Comparison of ENCODE assay signal across 8 cellular contexts in the genomic region with DNA sequence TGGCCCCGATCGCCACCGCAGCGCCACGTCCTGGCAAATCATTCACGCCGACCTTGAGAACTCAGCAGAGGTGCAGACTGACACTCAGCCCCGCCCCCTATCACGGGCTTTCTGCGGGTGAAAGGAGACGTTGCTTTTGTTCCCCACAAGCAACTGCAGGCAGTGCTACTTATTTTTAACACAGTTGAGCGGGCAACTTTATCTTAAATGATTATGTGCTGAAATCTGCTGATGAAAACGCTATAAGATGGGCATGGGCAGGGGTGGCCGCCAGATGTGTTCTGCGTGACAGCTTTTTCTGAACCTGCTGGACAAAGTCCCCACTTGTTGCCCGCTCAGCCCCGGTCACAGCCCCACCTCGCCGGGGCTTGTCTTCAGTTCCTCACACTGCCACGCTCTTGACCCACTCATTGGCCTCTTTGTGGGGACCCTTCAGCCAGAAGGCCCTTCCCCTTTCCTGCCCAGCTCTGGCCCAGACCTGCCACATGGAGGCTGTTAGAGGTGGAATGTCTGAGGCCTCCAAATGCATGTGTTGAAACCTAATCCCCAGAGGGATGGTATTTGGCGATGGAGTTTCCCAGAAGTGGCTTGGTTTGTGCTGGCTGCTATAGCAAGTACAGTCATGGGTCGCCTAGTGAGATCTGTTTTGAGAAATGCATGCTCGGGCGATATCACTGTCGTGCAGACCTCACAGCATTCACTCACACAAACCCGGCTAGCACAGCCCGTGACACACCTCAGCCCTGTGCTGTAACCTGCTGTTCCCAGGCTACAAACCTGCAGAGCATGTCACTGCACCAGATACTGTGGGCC. TPM values are rescaled to one million over a fixed set of nuclear protein-coding genes. Genes with fewer than 3 reads are reported as not detected.
DNase-seq lines count a peak whose midpoint lies in the region; ATAC-seq and TF ChIP-seq lines count a peak whose summit lies in the region.

No MANE protein-coding gene starts in this region.

- peaks cover 3% of the 10 kb centered on the region for H3K27me3 ChIP-seq in lower lobe of right lung (ENCODE audit: low read depth)

- no peak overlapping the region for H3K4me3 ChIP-seq in lower lobe of right lung

- peak overlapping the region; percentile 64 to 97 (median 73) for H3K27ac Mint-ChIP-seq in brain
- peak overlapping the region; percentile 17 for H3K27ac Mint-ChIP-seq in type B pancreatic cell

- DNase-seq in Right ventricle myocardium inferior (ENCODE audit: missing footprints) (no peak), cardiac septum (ENCODE audit: low spot score) (no peak), lower lobe of right lung (peak; percentile 72), type B pancreatic cell (ENCODE audit: extremely low spot score, unreplicated experiment) (no peak), HCEC 1CT (no peak), A172 (ENCODE audit: low spot score) (no peak)

- H3K36me3 ChIP-seq in lower lobe of right lung, result no peaks in the 10 kb centered on the region

- H3K9me3 ChIP-seq in lower lobe of right lung, result no peaks in the 10 kb centered on the region

- intact Hi-C loops in Right ventricle myocardium inferior (cut with DNase I), result no loop called here
- intact Hi-C loops in cardiac septum (cut with DNase I), result loop anchor here (10.0 kb wide), 1 partner anchor 72 kb away; a partner anchor contains a TSS
- intact Hi-C loops in lower lobe of right lung (cut with DNase I), result no loop called here

- H3K36me3 Mint-ChIP-seq in brain (peaks cover 4% of the 10 kb centered on the region), type B pancreatic cell (no peaks in the 10 kb centered on the region)

- peaks cover 24% of the 10 kb centered on the region for H3K4me1 Mint-ChIP-seq in brain
- peaks cover 11% of the 10 kb centered on the region for H3K4me1 Mint-ChIP-seq in type B pancreatic cell (ENCODE audit: unreplicated experiment)

- H3K9me3 Mint-ChIP-seq in brain (no peaks in the 10 kb centered on the region), type B pancreatic cell (no peaks in the 10 kb centered on the region)

- peak overlapping the region; percentile 25 to 71 (median 45) for H3K4me3 Mint-ChIP-seq in brain
- H3K4me3 Mint-ChIP-seq in type B pancreatic cell, result peak overlapping the region; percentile 52

- H3K4me1 ChIP-seq in lower lobe of right lung, result peaks cover 16% of the 10 kb centered on the region

- TF ChIP-seq CTCF in brain (conservative IDR thresholded peaks at IDR 0.05) (no peak), lower lobe of right lung (IDR thresholded peaks at IDR 0.05) (no peak), type B pancreatic cell (conservative IDR thresholded peaks at IDR 0.05) (no peak)

- H3K27me3 Mint-ChIP-seq in brain (no peaks in the 10 kb centered on the region), type B pancreatic cell (no peaks in the 10 kb centered on the region)

- peak; percentile 77 for ATAC-seq in Right ventricle myocardium inferior
- ATAC-seq in lower lobe of right lung, result peak; percentile 12 to 64
- ATAC-seq in GM18873 (IDR thresholded peaks at IDR 0.05; ENCODE audit: low FRiP score, unreplicated experiment), result no peak

- H3K27ac ChIP-seq in lower lobe of right lung, result peak overlapping the region; percentile 11

RNA-seq across cellular contexts. Expression of a gene that starts 15.7 kb away (rescaled TPM):
- total RNA-seq in Right ventricle myocardium inferior (105 TPM), cardiac septum (56.9 TPM), lower lobe of right lung (195 TPM), type B pancreatic cell (ENCODE audit: low replicate concordance) (94.4 and 160 TPM in 2 replicates)
- polyA plus RNA-seq in brain (ENCODE audit: insufficient read depth, low read depth, low replicate concordance), result 83.2 TPM
- total RNA-seq in A172 (2014; rRNA removed; shearing (Covaris generic)), result 313 and 330 TPM in 2 replicates

RNA-seq across cellular contexts. Expression of a gene that starts 43.9 kb away (rescaled TPM):
- total RNA-seq in Right ventricle myocardium inferior, result 9.5 TPM
- 8.7 TPM for total RNA-seq in cardiac septum
- 22.9 TPM for polyA plus RNA-seq in brain (ENCODE audit: insufficient read depth, low read depth, low replicate concordance)
- 18.1 TPM for total RNA-seq in lower lobe of right lung
- total RNA-seq in type B pancreatic cell (ENCODE audit: low replicate concordance), result 27.7 and 43.3 TPM in 2 replicates
- total RNA-seq in A172 (2014; rRNA removed; shearing (Covaris generic)), result 61.0 and 70.9 TPM in 2 replicates

RNA-seq across cellular contexts. Expression of a gene that starts 44.0 kb away (rescaled TPM):
- total RNA-seq in Right ventricle myocardium inferior (not detected), cardiac septum (not detected), lower lobe of right lung (0.32 TPM), type B pancreatic cell (ENCODE audit: low replicate concordance) (1.1 and 1.3 TPM in 2 replicates)
- 1.8 TPM for polyA plus RNA-seq in brain (ENCODE audit: insufficient read depth, low read depth, low replicate concordance)
- total RNA-seq in A172 (2014; rRNA removed; shearing (Covaris generic)), result 8.8 and 9.1 TPM in 2 replicates
